In the genomic region with DNA sequence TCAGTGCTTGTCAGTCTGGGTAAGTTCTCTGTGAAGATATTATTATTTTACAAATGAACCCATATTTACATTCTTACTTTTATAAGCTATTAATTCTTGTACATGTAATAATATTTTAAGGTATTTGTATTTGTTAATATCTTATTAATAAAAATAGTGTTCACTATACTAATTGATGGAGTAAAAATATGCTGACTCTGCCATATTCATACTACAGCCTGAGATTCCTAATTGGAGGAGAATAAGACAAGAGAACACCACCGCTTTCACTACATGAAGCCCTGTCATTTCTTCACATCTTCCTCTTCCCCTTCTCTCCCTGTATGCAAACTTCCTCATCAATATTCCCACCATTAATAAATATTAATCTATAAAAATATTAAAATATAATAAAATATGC, we compare ENCODE assay signal across 6 cellular contexts.
"Had no signal": no experiment of that assay in that cellular context is flagged by ENCODE, and none has a peak within 500 bp of the region (broad histone marks: within the 10 kb centered on the region; RNA-seq: fewer than 3 reads in every experiment).

No MANE protein-coding gene starts in this region.

- FAIRE-seq: HTR-8/SVneo, K562 had no signal

- H3K4me3 ChIP-seq: K562 had no signal

- DNase-seq: Karpas-422, KG1 had no signal

- H3K4me2 ChIP-seq: KMS-11 had no signal

- ATAC-seq: K562 had no signal

- H3K27ac ChIP-seq: HL-60, KMS-11 had no signal

- H3K9ac ChIP-seq: KMS-11 had no signal
